In genomic region chr2:96739051-96739632, GRCh38 we compare ENCODE assay signal across 8 cellular contexts. TPM values are rescaled to one million over a fixed set of nuclear protein-coding genes. Genes with fewer than 3 reads are reported as not detected.
DNase-seq lines count a peak whose midpoint lies in the region; TF ChIP-seq lines count a peak whose summit lies in the region.

No MANE protein-coding gene starts in this region.

- no peak overlapping the region for H3K27ac ChIP-seq in SK-N-MC

- no peak for TF ChIP-seq CTCF in GM06990 (IDR thresholded peaks at IDR 0.05; ENCODE audit: insufficient read depth, low read length, poor library complexity, severe bottlenecking)
- no peak for TF ChIP-seq CTCF in fibroblast of the aortic adventitia (IDR thresholded peaks at IDR 0.05; ENCODE audit: insufficient read depth, low read length)

- DNase-seq in GM06990 (ENCODE audit: extremely low read depth, insufficient read length) (no peak), SK-N-MC (ENCODE audit: low read depth, low spot score) (no peak), fibroblast of the aortic adventitia (ENCODE audit: low read depth) (peak; percentile 13), renal cortical epithelial cell (ENCODE audit: low read depth) (peak; percentile 56), SKM-1 (lab: John Stamatoyannopoulos, UW; ENCODE audit: unreplicated experiment) (no peak), NCI-H2107 (lab: John Stamatoyannopoulos, UW) (no peak), DMS79 (lab: John Stamatoyannopoulos, UW) (no peak), NCI-H187 treated with DMSO at 0.1 percent for 48 hours (lab: John Stamatoyannopoulos, UW) (no peak)

- H3K9ac ChIP-seq in SK-N-MC (ENCODE audit: insufficient read length), result peak overlapping the region; percentile 83

- no peaks in the 10 kb centered on the region for H3K9me3 ChIP-seq in SK-N-MC (ENCODE audit: low read depth, low read length)

- H3K36me3 ChIP-seq in GM06990 (ENCODE audit: control insufficient read depth, insufficient read depth, low read length) (peaks cover 3% of the 10 kb centered on the region), SK-N-MC (ENCODE audit: insufficient read depth, low read length) (peaks cover 25% of the 10 kb centered on the region)

- peak overlapping the region; percentile 88 for H3K4me3 ChIP-seq in GM06990 (replicated peaks; ENCODE audit: low read depth, low read length)
- H3K4me3 ChIP-seq in SK-N-MC, result peak overlapping the region; percentile 98
- H3K4me3 ChIP-seq in fibroblast of the aortic adventitia (ENCODE audit: low read depth, low read length), result peak overlapping the region; percentile 85

- H3K27me3 ChIP-seq in GM06990 (replicated peaks; ENCODE audit: control insufficient read depth, insufficient read depth, low read length), result no peaks in the 10 kb centered on the region

RNA-seq across cellular contexts. Expression of gene LMAN2L, which starts 0.7 kb away (rescaled TPM):
- 9.5 and 12.2 TPM in 2 replicates for total RNA-seq in fibroblast of the aortic adventitia (ENCODE audit: low replicate concordance)
- total RNA-seq in renal cortical epithelial cell, result 22.1 and 41.2 TPM in 2 replicates

RNA-seq across cellular contexts. Expression of gene CNNM4, which starts 21.6 kb away (rescaled TPM):
- 2.4 and 3.8 TPM in 2 replicates for total RNA-seq in fibroblast of the aortic adventitia (ENCODE audit: low replicate concordance)
- 2.6 and 5.4 TPM in 2 replicates for total RNA-seq in renal cortical epithelial cell

Comparison
In these comparisons a context has a peak if more than half of its experiments do, and no peak if none do; other contexts are left out.
1. DNase-seq: peak in fibroblast of the aortic adventitia (single experiment) and renal cortical epithelial cell (single experiment); none in GM06990 (single experiment), SK-N-MC (single experiment), SKM-1 (single experiment), NCI-H2107 (single experiment), DMS79 (single experiment) and NCI-H187 treated with DMSO at 0.1 percent for 48 hours (single experiment).
2. Peak in every context shown above with its lines, with median percentiles within 50 percentile points of each other: H3K4me3 ChIP-seq.